ENCODE assay signal across 20 cellular contexts in genomic region chr3:115651599-115651998, GRCh38. TPM values are rescaled to one million over a fixed set of nuclear protein-coding genes. Genes with fewer than 3 reads are reported as not detected.
"Had no signal": no experiment of that assay in that cellular context is flagged by ENCODE, and none has a peak within 500 bp of the region (broad histone marks: within the 10 kb centered on the region; RNA-seq: fewer than 3 reads in every experiment).

No MANE protein-coding gene starts in this region.

- H3K9ac ChIP-seq: neural progenitor cell had no signal

- H2AFZ ChIP-seq: hepatocyte, neural progenitor cell had no signal

- H3K4me1 ChIP-seq: body of pancreas, neural progenitor cell, vagina had no signal

- FAIRE-seq: kidney had no signal

- H3K27me3 ChIP-seq: body of pancreas, hepatocyte, neural progenitor cell, ovary, tibial nerve, vagina had no signal

- ATAC-seq: activated CD8-positive, alpha-beta memory T cell treated with anti-CD3 and anti-CD28 coated beads, Interleukin-2, amount 10 ng/mL, durations not matched to agents 7 days and 5 days; activated naive CD4-positive, alpha-beta T cell treated with anti-CD3 and anti-CD28 coated beads, Interleukin-2, amount 50 U/mL, for 72 hours; activated T-cell treated with anti-CD3 and anti-CD28 coated beads, Interleukin-2, amount 50 U/mL, for 4 hours; body of pancreas had no signal

- H3K9me3 ChIP-seq: body of pancreas, ovary, tibial nerve, vagina had no signal

- H3K4me2 ChIP-seq: hepatocyte, neural progenitor cell had no signal

- H3K27ac ChIP-seq: body of pancreas, coronary artery, hepatocyte, neural progenitor cell, ovary, vagina had no signal

- H3K79me2 ChIP-seq: hepatocyte had no signal

- H3K4me3 ChIP-seq: body of pancreas, coronary artery, hepatocyte, neural progenitor cell, ovary, tibial nerve, vagina had no signal

- DNase-seq: activated CD4-positive, alpha-beta T cell treated with anti-CD3 and anti-CD28 coated beads for 1 hour; activated CD4-positive, alpha-beta T cell treated with anti-CD3 and anti-CD28 coated beads, Interleukin-2, amount 50 U/mL, for 48 hours; activated CD8-positive, alpha-beta memory T cell treated with anti-CD3 and anti-CD28 coated beads, Interleukin-2, amount 10 ng/mL, durations not matched to agents 7 days and 5 days; activated effector memory CD4-positive, alpha-beta T cell treated with anti-CD3 and anti-CD28 coated beads, Interleukin-2, amount 50 U/mL, for 16 hours; activated T-cell treated with anti-CD3 and anti-CD28 coated beads, Interleukin-2, amount 50 U/mL, for 4 hours; amniotic stem cell; body of pancreas; central memory CD4-positive, alpha-beta T cell; effector CD8-positive, alpha-beta T cell; kidney; ovary; stimulated activated CD4-positive, alpha-beta T cell treated with anti-CD3 and anti-CD28 coated beads, Interleukin-15, amount 100 ng/mL, for 24 hours had no signal

- H3K36me3 ChIP-seq: neural progenitor cell, ovary, tibial nerve, vagina had no signal

RNA-seq across cellular contexts. Expression of gene GAP43, which starts 28.3 kb away (rescaled TPM):
- total RNA-seq: activated CD8-positive, alpha-beta memory T cell treated with anti-CD3 and anti-CD28 coated beads, Interleukin-2, amount 10 ng/mL, durations not matched to agents 7 days and 5 days; activated naive CD4-positive, alpha-beta T cell treated with anti-CD3 and anti-CD28 coated beads, Interleukin-2, amount 50 U/mL, for 72 hours; activated T-cell treated with anti-CD3 and anti-CD28 coated beads, Interleukin-2, amount 50 U/mL, for 4 hours; liver; renal cortical epithelial cell had no signal
